Comparison of ENCODE assay signal across 1 cellular context in genomic region chr5:159442210-159442850, GRCh38.
TF ChIP-seq lines count a peak whose summit lies in the region.

No MANE protein-coding gene starts in this region.

TF ChIP-seq in GM23338, 12 proteins besides CTCF, POLR2A, EP300 and RAD21 (continued from another document):
- TF ChIP-seq EZH2phosphoT487 (IDR thresholded peaks at IDR 0.05; ENCODE audit: unreplicated experiment) = no peak
- no peak for TF ChIP-seq JUNB (IDR thresholded peaks at IDR 0.05; ENCODE audit: unreplicated experiment)
- no peak for TF ChIP-seq STAT1 (IDR thresholded peaks at IDR 0.05; ENCODE audit: unreplicated experiment)
- TF ChIP-seq REST (IDR thresholded peaks at IDR 0.05; ENCODE audit: unreplicated experiment) = no peak
- no peak for TF ChIP-seq ZNF114 (CRISPR knock-in tag; IDR thresholded peaks at IDR 0.05)
- TF ChIP-seq POLR2AphosphoS5 (IDR thresholded peaks at IDR 0.05; ENCODE audit: low read depth) = no peak
- no peak for TF ChIP-seq ZNF462 (CRISPR knock-in tag; IDR thresholded peaks at IDR 0.05)
- no peak for TF ChIP-seq NANOG (IDR thresholded peaks at IDR 0.05; ENCODE audit: borderline replicate concordance)
